Comparison of ENCODE assay signal across 19 cellular contexts in genomic region chr14:85732031-85732430, GRCh38.
"Had no signal": no experiment of that assay in that cellular context is flagged by ENCODE, and none has a peak within 500 bp of the region (broad histone marks: within the 10 kb centered on the region; RNA-seq: fewer than 3 reads in every experiment).

No MANE protein-coding gene starts in this region.

- DNase-seq: cerebellar nuclear complex; cortex of kidney; effector memory CD8-positive, alpha-beta T cell; kidney; lower lobe of right lung; mucosa of descending colon; naive B cell; stimulated activated CD4-positive, alpha-beta T cell treated with anti-CD3 and anti-CD28 coated beads, Interleukin-15, amount 100 ng/mL, for 24 hours; stimulated activated CD4-positive, alpha-beta T cell treated with anti-CD3 and anti-CD28 coated beads, Interleukin-2, amount 100 ng/mL, for 48 hours; stimulated activated naive B cell treated with anti-CD40 and anti-IgM and Interleukin-4, amounts not matched to agents 10 μg/mL and 1 μg/mL and 100 μg/mL, for 72 hours; upper lobe of right lung; uterus had no signal

- H3K4me1 ChIP-seq: lower lobe of right lung, neural progenitor cell, parathyroid adenoma, tibial nerve, upper lobe of right lung, uterus had no signal

- H3K4me3 ChIP-seq: lower lobe of right lung, mucosa of descending colon, neural progenitor cell, skin epidermis, thoracic aorta, tibial nerve, upper lobe of right lung, uterus had no signal

- H3K27me3 ChIP-seq: neural progenitor cell, tibial nerve, upper lobe of right lung, uterus had no signal

- ATAC-seq: effector memory CD8-positive, alpha-beta T cell; left lobe of liver; natural killer cell treated with Interleukin-12 subunit alpha and Interleukin-12 subunit beta and Interleukin-15 and Interleukin-18, amount 100 ng/mL, for 72 hours; stimulated activated naive B cell treated with anti-CD40 and anti-IgM and Interleukin-4, amounts not matched to agents 10 μg/mL and 1 μg/mL and 100 μg/mL, for 72 hours had no signal

- H3K9ac ChIP-seq: neural progenitor cell, parathyroid adenoma had no signal

- H3K36me3 ChIP-seq: lower lobe of right lung, neural progenitor cell, thoracic aorta, tibial nerve, upper lobe of right lung, uterus had no signal

- H3K27ac ChIP-seq: lower lobe of right lung, neural progenitor cell, parathyroid adenoma, thoracic aorta, upper lobe of right lung, uterus had no signal

- H3K9me3 ChIP-seq: lower lobe of right lung, mucosa of descending colon, thoracic aorta, tibial nerve, upper lobe of right lung, uterus had no signal
